16 cellular contexts compared by ENCODE assay signal in genomic region chr6:47630587-47630986, GRCh38.
"Had no signal": no experiment of that assay in that cellular context is flagged by ENCODE, and none has a peak within 500 bp of the region (broad histone marks: within the 10 kb centered on the region; RNA-seq: fewer than 3 reads in every experiment).

No MANE protein-coding gene starts in this region.

- H3K36me3 Mint-ChIP-seq: naive thymus-derived CD4-positive, alpha-beta T cell; stimulated activated naive B cell treated with anti-CD40 and anti-IgM and Interleukin-4, amounts not matched to agents 10 μg/mL and 1 μg/mL and 100 μg/mL, for 72 hours had no signal

- H3K4me3 ChIP-seq: colonic mucosa, esophagus squamous epithelium, gastroesophageal sphincter, psoas muscle, right lobe of liver, testis, tibial nerve, upper lobe of right lung had no signal

- H3K4me3 Mint-ChIP-seq: naive thymus-derived CD4-positive, alpha-beta T cell; nephron progenitor cell; stimulated activated naive B cell treated with anti-CD40 and anti-IgM and Interleukin-4, amounts not matched to agents 10 μg/mL and 1 μg/mL and 100 μg/mL, for 72 hours; stimulated activated naive CD8-positive, alpha-beta T cell treated with anti-CD3 and anti-CD28 coated beads, Interleukin-15, amount 100 ng/mL, for 72 hours had no signal

- DNase-seq: colonic mucosa; esophagus squamous epithelium; glutamatergic neuron; psoas muscle; right lobe of liver; stimulated activated CD4-positive, alpha-beta T cell treated with anti-CD3 and anti-CD28 coated beads, Interleukin-2, amount 100 ng/mL, for 24 hours; stimulated activated CD4-positive, alpha-beta T cell treated with anti-CD3 and anti-CD28 coated beads, Interleukin-4, amount 100 ng/mL, for 4 hours; stimulated activated naive B cell treated with anti-CD40 and anti-IgM and Interleukin-4, amounts not matched to agents 10 μg/mL and 1 μg/mL and 100 μg/mL, for 72 hours; testis; upper lobe of right lung had no signal

- H3K27ac ChIP-seq: colonic mucosa, esophagus squamous epithelium, gastroesophageal sphincter, psoas muscle, right lobe of liver, testis, tibial nerve, upper lobe of right lung had no signal

- H3K36me3 ChIP-seq: colonic mucosa, esophagus squamous epithelium, gastroesophageal sphincter, right lobe of liver, tibial nerve, upper lobe of right lung had no signal

- H3K27me3 Mint-ChIP-seq: naive thymus-derived CD4-positive, alpha-beta T cell; stimulated activated naive B cell treated with anti-CD40 and anti-IgM and Interleukin-4, amounts not matched to agents 10 μg/mL and 1 μg/mL and 100 μg/mL, for 72 hours; stimulated activated naive CD8-positive, alpha-beta T cell treated with anti-CD3 and anti-CD28 coated beads, Interleukin-15, amount 100 ng/mL, for 72 hours had no signal

- H3K9me3 ChIP-seq: colonic mucosa, esophagus squamous epithelium, gastroesophageal sphincter, psoas muscle, right lobe of liver, testis, tibial nerve, upper lobe of right lung had no signal

- H3K9me3 Mint-ChIP-seq: immature natural killer cell; naive thymus-derived CD4-positive, alpha-beta T cell; stimulated activated naive B cell treated with anti-CD40 and anti-IgM and Interleukin-4, amounts not matched to agents 10 μg/mL and 1 μg/mL and 100 μg/mL, for 72 hours; stimulated activated naive CD8-positive, alpha-beta T cell treated with anti-CD3 and anti-CD28 coated beads, Interleukin-15, amount 100 ng/mL, for 72 hours had no signal

- H3K27ac Mint-ChIP-seq: nephron progenitor cell; stimulated activated naive B cell treated with anti-CD40 and anti-IgM and Interleukin-4, amounts not matched to agents 10 μg/mL and 1 μg/mL and 100 μg/mL, for 72 hours; stimulated activated naive CD8-positive, alpha-beta T cell treated with anti-CD3 and anti-CD28 coated beads, Interleukin-15, amount 100 ng/mL, for 72 hours had no signal

- H3K4me1 ChIP-seq: colonic mucosa, psoas muscle, right lobe of liver had no signal

- ATAC-seq: gastroesophageal sphincter had no signal

- H3K27me3 ChIP-seq: colonic mucosa, esophagus squamous epithelium, gastroesophageal sphincter, right lobe of liver, testis, tibial nerve, upper lobe of right lung had no signal
